1 cellular context compared by ENCODE assay signal in genomic region chr5:170353011-170353890, GRCh38.
TF ChIP-seq lines count a peak whose summit lies in the region.

No MANE protein-coding gene starts in this region.

TF ChIP-seq in HepG2, 621 proteins besides CTCF, POLR2A, EP300 and RAD21 (continued from another document):
- TF ChIP-seq, protein P1, sequence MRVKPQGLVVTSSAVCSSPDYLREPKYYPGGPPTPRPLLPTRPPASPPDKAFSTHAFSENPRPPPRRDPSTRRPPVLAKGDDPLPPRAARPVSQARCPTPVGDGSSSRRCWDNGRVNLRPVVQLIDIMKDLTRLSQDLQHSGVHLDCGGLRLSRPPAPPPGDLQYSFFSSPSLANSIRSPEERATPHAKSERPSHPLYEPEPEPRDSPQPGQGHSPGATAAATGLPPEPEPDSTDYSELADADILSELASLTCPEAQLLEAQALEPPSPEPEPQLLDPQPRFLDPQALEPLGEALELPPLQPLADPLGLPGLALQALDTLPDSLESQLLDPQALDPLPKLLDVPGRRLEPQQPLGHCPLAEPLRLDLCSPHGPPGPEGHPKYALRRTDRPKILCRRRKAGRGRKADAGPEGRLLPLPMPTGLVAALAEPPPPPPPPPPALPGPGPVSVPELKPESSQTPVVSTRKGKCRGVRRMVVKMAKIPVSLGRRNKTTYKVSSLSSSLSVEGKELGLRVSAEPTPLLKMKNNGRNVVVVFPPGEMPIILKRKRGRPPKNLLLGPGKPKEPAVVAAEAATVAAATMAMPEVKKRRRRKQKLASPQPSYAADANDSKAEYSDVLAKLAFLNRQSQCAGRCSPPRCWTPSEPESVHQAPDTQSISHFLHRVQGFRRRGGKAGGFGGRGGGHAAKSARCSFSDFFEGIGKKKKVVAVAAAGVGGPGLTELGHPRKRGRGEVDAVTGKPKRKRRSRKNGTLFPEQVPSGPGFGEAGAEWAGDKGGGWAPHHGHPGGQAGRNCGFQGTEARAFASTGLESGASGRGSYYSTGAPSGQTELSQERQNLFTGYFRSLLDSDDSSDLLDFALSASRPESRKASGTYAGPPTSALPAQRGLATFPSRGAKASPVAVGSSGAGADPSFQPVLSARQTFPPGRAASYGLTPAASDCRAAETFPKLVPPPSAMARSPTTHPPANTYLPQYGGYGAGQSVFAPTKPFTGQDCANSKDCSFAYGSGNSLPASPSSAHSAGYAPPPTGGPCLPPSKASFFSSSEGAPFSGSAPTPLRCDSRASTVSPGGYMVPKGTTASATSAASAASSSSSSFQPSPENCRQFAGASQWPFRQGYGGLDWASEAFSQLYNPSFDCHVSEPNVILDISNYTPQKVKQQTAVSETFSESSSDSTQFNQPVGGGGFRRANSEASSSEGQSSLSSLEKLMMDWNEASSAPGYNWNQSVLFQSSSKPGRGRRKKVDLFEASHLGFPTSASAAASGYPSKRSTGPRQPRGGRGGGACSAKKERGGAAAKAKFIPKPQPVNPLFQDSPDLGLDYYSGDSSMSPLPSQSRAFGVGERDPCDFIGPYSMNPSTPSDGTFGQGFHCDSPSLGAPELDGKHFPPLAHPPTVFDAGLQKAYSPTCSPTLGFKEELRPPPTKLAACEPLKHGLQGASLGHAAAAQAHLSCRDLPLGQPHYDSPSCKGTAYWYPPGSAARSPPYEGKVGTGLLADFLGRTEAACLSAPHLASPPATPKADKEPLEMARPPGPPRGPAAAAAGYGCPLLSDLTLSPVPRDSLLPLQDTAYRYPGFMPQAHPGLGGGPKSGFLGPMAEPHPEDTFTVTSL (CRISPR knock-in tag; IDR thresholded peaks at IDR 0.05; ENCODE audit: borderline replicate concordance): no peak
- TF ChIP-seq NFYB (CRISPR knock-in tag; IDR thresholded peaks at IDR 0.05) (no peak), HDAC6 (IDR thresholded peaks at IDR 0.05; ENCODE audit: low read depth, low read length) (no peak), ZKSCAN1 (IDR thresholded peaks at IDR 0.05; ENCODE audit: low read length) (no peak), RFXAP (CRISPR knock-in tag; IDR thresholded peaks at IDR 0.05; ENCODE audit: borderline replicate concordance) (no peak), U2AF1 (optimal IDR thresholded peaks at IDR 0.05; ENCODE audit: low read depth, low read length) (no peak), SRSF4 (IDR thresholded peaks at IDR 0.05; ENCODE audit: low read depth, low read length, poor library complexity, severe bottlenecking) (no peak), ZNF609 (CRISPR knock-in tag; IDR thresholded peaks at IDR 0.05; ENCODE audit: borderline replicate concordance) (no peak), ZFX (CRISPR knock-in tag; IDR thresholded peaks at IDR 0.05; ENCODE audit: low read depth) (no peak), ZNF543 (CRISPR knock-in tag; IDR thresholded peaks at IDR 0.05) (no peak), HNRNPUL1 (IDR thresholded peaks at IDR 0.05; ENCODE audit: low read depth, low read length) (no peak)
- TF ChIP-seq, protein P2, sequence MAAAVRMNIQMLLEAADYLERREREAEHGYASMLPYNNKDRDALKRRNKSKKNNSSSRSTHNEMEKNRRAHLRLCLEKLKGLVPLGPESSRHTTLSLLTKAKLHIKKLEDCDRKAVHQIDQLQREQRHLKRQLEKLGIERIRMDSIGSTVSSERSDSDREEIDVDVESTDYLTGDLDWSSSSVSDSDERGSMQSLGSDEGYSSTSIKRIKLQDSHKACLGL (CRISPR knock-in tag; IDR thresholded peaks at IDR 0.05): no peak
